9 cellular contexts compared by ENCODE assay signal in genomic region chr11:57131080-57131790, GRCh38. TPM values are rescaled to one million over a fixed set of nuclear protein-coding genes. Genes with fewer than 3 reads are reported as not detected.
DNase-seq lines count a peak whose midpoint lies in the region; ATAC-seq and TF ChIP-seq lines count a peak whose summit lies in the region.
"Had no signal": no experiment of that assay in that cellular context is flagged by ENCODE, and none has a peak within 500 bp of the region (broad histone marks: within the 10 kb centered on the region; RNA-seq: fewer than 3 reads in every experiment).

No MANE protein-coding gene starts in this region.

- H3K4me1 Mint-ChIP-seq in CD14-positive monocyte, result no peaks in the 10 kb centered on the region
- H3K4me1 Mint-ChIP-seq: activated naive CD8-positive, alpha-beta T cell treated with anti-CD3 and anti-CD28 coated beads, Interleukin-2, amount 10 ng/mL, durations not matched to agents 7 days and 5 days had no signal

- H3K4me3 ChIP-seq in cardiac fibroblast (replicated peaks in 1 of 2; ENCODE audit: low read depth in 2 of 2, low read length in 2 of 2), result no peak overlapping the region

- DNase-seq in CD14-positive monocyte (ENCODE audit: low spot score), result no peak
- DNase-seq in cardiac fibroblast (ENCODE audit: low read depth in 2 of 2), result peak; percentile 34 to 35
- peak; percentile 41 to 77 for DNase-seq in lung microvascular endothelial cell (ENCODE audit: low read depth in 2 of 2)
- no peak for DNase-seq in cerebellum (ENCODE audit: low spot score)
- DNase-seq in 8988T, result no peak
- DNase-seq: activated naive CD8-positive, alpha-beta T cell treated with anti-CD3 and anti-CD28 coated beads, Interleukin-2, amount 10 ng/mL, durations not matched to agents 7 days and 5 days had no signal

- H3K27ac Mint-ChIP-seq in CD14-positive monocyte, result no peak overlapping the region
- H3K27ac Mint-ChIP-seq: activated naive CD8-positive, alpha-beta T cell treated with anti-CD3 and anti-CD28 coated beads, Interleukin-2, amount 10 ng/mL, durations not matched to agents 7 days and 5 days had no signal

- H3K27me3 Mint-ChIP-seq in CD14-positive monocyte (ENCODE audit: low read depth in 3 of 3), result peaks cover 17 to 29% (median 19%) of the 10 kb centered on the region in 3 donors

- peak; percentile 16 for TF ChIP-seq CTCF in CD14-positive monocyte (IDR thresholded peaks at IDR 0.05)
- peak; percentile 84 for TF ChIP-seq CTCF in LNCAP (IDR thresholded peaks at IDR 0.05)
- peak; percentile 59 for TF ChIP-seq CTCF in cardiac fibroblast (IDR thresholded peaks at IDR 0.05; ENCODE audit: low read depth, low read length)

- no peak overlapping the region for H3K4me3 Mint-ChIP-seq in CD14-positive monocyte
- H3K4me3 Mint-ChIP-seq: activated naive CD8-positive, alpha-beta T cell treated with anti-CD3 and anti-CD28 coated beads, Interleukin-2, amount 10 ng/mL, durations not matched to agents 7 days and 5 days had no signal

- ATAC-seq in GM21367 (IDR thresholded peaks at IDR 0.05; ENCODE audit: unreplicated experiment) (no peak), HG03565 (IDR thresholded peaks at IDR 0.05; ENCODE audit: unreplicated experiment) (no peak)

- intact Hi-C loops in CD14-positive monocyte (cut with micrococcal nuclease), result no loop called here

- no peaks in the 10 kb centered on the region for H3K36me3 Mint-ChIP-seq in CD14-positive monocyte
- H3K36me3 Mint-ChIP-seq: activated naive CD8-positive, alpha-beta T cell treated with anti-CD3 and anti-CD28 coated beads, Interleukin-2, amount 10 ng/mL, durations not matched to agents 7 days and 5 days had no signal

- H3K9me3 Mint-ChIP-seq in CD14-positive monocyte, result no peaks in the 10 kb centered on the region
- H3K9me3 Mint-ChIP-seq: activated naive CD8-positive, alpha-beta T cell treated with anti-CD3 and anti-CD28 coated beads, Interleukin-2, amount 10 ng/mL, durations not matched to agents 7 days and 5 days had no signal

RNA-seq across cellular contexts. Expression of gene LRRC55, which starts 50.5 kb away (rescaled TPM):
- not detected for polyA plus RNA-seq in CD14-positive monocyte
- total RNA-seq in lung microvascular endothelial cell, result under 0.01 TPM in 2 replicates
- total RNA-seq in cerebellum, result 12.7 TPM
- total RNA-seq: activated naive CD8-positive, alpha-beta T cell treated with anti-CD3 and anti-CD28 coated beads, Interleukin-2, amount 10 ng/mL, durations not matched to agents 7 days and 5 days had no signal

Comparison
In these comparisons a context has a peak if more than half of its experiments do, and no peak if none do; other contexts are left out.
1. DNase-seq: peak in cardiac fibroblast (2 of 2) and lung microvascular endothelial cell (2 of 2); none in CD14-positive monocyte (single experiment), cerebellum (single experiment) and 8988T (single experiment).
2. CTCF ChIP-seq: peak in every context shown above with its lines; median percentile 84 in LNCAP; 59 in cardiac fibroblast; 16 in CD14-positive monocyte.
3. RNA of gene LRRC55, which starts 50.5 kb away (total RNA-seq): 12.7 TPM in cerebellum (single experiment); under 0.01 TPM in lung microvascular endothelial cell; every median in the first group is over 10 times any median in the second.